In genomic region chr18:69230204-69230603, GRCh38 we compare ENCODE assay signal across 27 cellular contexts.
"Had no signal": no experiment of that assay in that cellular context is flagged by ENCODE, and none has a peak within 500 bp of the region (broad histone marks: within the 10 kb centered on the region; RNA-seq: fewer than 3 reads in every experiment).

No MANE protein-coding gene starts in this region.

- H3K4me1 ChIP-seq: body of pancreas, breast epithelium, SJCRH30 had no signal

- H3K4me3 ChIP-seq: body of pancreas, breast epithelium, SJCRH30, SK-N-MC had no signal

- DNase-seq: activated CD4-positive, alpha-beta T cell treated with anti-CD3 and anti-CD28 coated beads for 36 hours; activated CD4-positive, alpha-beta T cell treated with anti-CD3 and anti-CD28 coated beads, Interleukin-2, amount 10 ng/mL, durations not matched to agents 7 days and 5 days; activated CD4-positive, alpha-beta T cell treated with anti-CD3 and anti-CD28 coated beads, Interleukin-2, amount 50 U/mL, for 48 hours; activated CD8-positive, alpha-beta T cell treated with anti-CD3 and anti-CD28 coated beads, Interleukin-2, amount 10 ng/mL, durations not matched to agents 7 days and 5 days; activated gamma-delta T cell; activated naive CD4-positive, alpha-beta T cell treated with Interleukin-2 at 50 U/mL for 16 hours; activated naive CD8-positive, alpha-beta T cell treated with anti-CD3 and anti-CD28 coated beads, Interleukin-2, amount 10 ng/mL, durations not matched to agents 7 days and 5 days; activated T-cell treated with anti-CD3 and anti-CD28 coated beads, Interleukin-2, amount 50 U/mL, for 24 hours; amygdala; body of pancreas; NCI-H1092 treated with DMSO at 0.1 percent for 48 hours; NCI-H1417; NCI-H1694; NCI-H1930; NCI-H2081 treated with DMSO at 0.1 percent for 48 hours; NCI-H345; NCI-H524 treated with DMSO at 0.1 percent for 48 hours; SHP77; SJCRH30 had no signal

- H3K36me3 ChIP-seq: breast epithelium, SJCRH30 had no signal

- H3K9me3 Mint-ChIP-seq: activated CD4-positive, alpha-beta T cell treated with anti-CD3 and anti-CD28 coated beads, Interleukin-2, amount 10 ng/mL, durations not matched to agents 7 days and 5 days; activated naive CD4-positive, alpha-beta T cell treated with anti-CD3 and anti-CD28 coated beads, Interleukin-2, amount 50 U/mL, for 24 hours; activated naive CD8-positive, alpha-beta T cell treated with anti-CD3 and anti-CD28 coated beads, Interleukin-2, amount 10 ng/mL, durations not matched to agents 7 days and 5 days; activated T-cell treated with anti-CD3 and anti-CD28 coated beads, Interleukin-2, amount 50 U/mL, for 24 hours; activated T-helper 2 cell treated with anti-CD3 and anti-CD28 coated beads, Interferon-gamma antibody, Interleukin-2, Interleukin-4, amounts not matched to agents 10 μg/mL and 5 μg/mL and 100 μg/mL, durations not matched to agents 14 hours and 24 hours and 36 hours; T-helper 2 cell treated with Interferon-gamma antibody and Interleukin-4, amounts not matched to agents 5 μg/mL and 100 μg/mL, for 36 hours had no signal

- H3K4me3 Mint-ChIP-seq: activated CD4-positive, alpha-beta T cell treated with anti-CD3 and anti-CD28 coated beads for 36 hours; activated CD4-positive, alpha-beta T cell treated with anti-CD3 and anti-CD28 coated beads, Interleukin-2, amount 10 ng/mL, durations not matched to agents 7 days and 5 days; activated CD8-positive, alpha-beta T cell treated with anti-CD3 and anti-CD28 coated beads, Interleukin-2, amount 10 ng/mL, durations not matched to agents 7 days and 5 days; activated naive CD4-positive, alpha-beta T cell treated with anti-CD3 and anti-CD28 coated beads, Interleukin-2, amount 50 U/mL, for 24 hours; activated naive CD8-positive, alpha-beta T cell treated with anti-CD3 and anti-CD28 coated beads, Interleukin-2, amount 10 ng/mL, durations not matched to agents 7 days and 5 days; activated T-cell treated with anti-CD3 and anti-CD28 coated beads, Interleukin-2, amount 50 U/mL, for 24 hours; T-helper 2 cell treated with Interferon-gamma antibody and Interleukin-4, amounts not matched to agents 5 μg/mL and 100 μg/mL, for 36 hours had no signal

- ATAC-seq: activated CD4-positive, alpha-beta T cell treated with anti-CD3 and anti-CD28 coated beads for 36 hours; activated CD4-positive, CD25-positive, alpha-beta regulatory T cell treated with anti-CD3 and anti-CD28 coated beads, Interleukin-2, amount 50 U/mL, for 24 hours; activated CD8-positive, alpha-beta T cell treated with anti-CD3 and anti-CD28 coated beads, Interleukin-2, amount 10 ng/mL, durations not matched to agents 7 days and 5 days; body of pancreas; Panc1 had no signal

- H3K36me3 Mint-ChIP-seq: activated naive CD4-positive, alpha-beta T cell treated with anti-CD3 and anti-CD28 coated beads, Interleukin-2, amount 50 U/mL, for 24 hours; activated naive CD8-positive, alpha-beta T cell treated with anti-CD3 and anti-CD28 coated beads, Interleukin-2, amount 10 ng/mL, durations not matched to agents 7 days and 5 days had no signal

- H3K4me1 Mint-ChIP-seq: activated CD4-positive, alpha-beta T cell treated with anti-CD3 and anti-CD28 coated beads for 36 hours; activated CD4-positive, alpha-beta T cell treated with anti-CD3 and anti-CD28 coated beads, Interleukin-2, amount 10 ng/mL, durations not matched to agents 7 days and 5 days; activated naive CD4-positive, alpha-beta T cell treated with anti-CD3 and anti-CD28 coated beads, Interleukin-2, amount 50 U/mL, for 24 hours; activated naive CD8-positive, alpha-beta T cell treated with anti-CD3 and anti-CD28 coated beads, Interleukin-2, amount 10 ng/mL, durations not matched to agents 7 days and 5 days had no signal

- H3K27ac Mint-ChIP-seq: activated CD4-positive, alpha-beta T cell treated with anti-CD3 and anti-CD28 coated beads for 36 hours; activated CD4-positive, alpha-beta T cell treated with anti-CD3 and anti-CD28 coated beads, Interleukin-2, amount 10 ng/mL, durations not matched to agents 7 days and 5 days; activated CD8-positive, alpha-beta T cell treated with anti-CD3 and anti-CD28 coated beads, Interleukin-2, amount 10 ng/mL, durations not matched to agents 7 days and 5 days; activated naive CD4-positive, alpha-beta T cell treated with anti-CD3 and anti-CD28 coated beads, Interleukin-2, amount 50 U/mL, for 24 hours; activated naive CD8-positive, alpha-beta T cell treated with anti-CD3 and anti-CD28 coated beads, Interleukin-2, amount 10 ng/mL, durations not matched to agents 7 days and 5 days; activated T-cell treated with anti-CD3 and anti-CD28 coated beads, Interleukin-2, amount 50 U/mL, for 24 hours; activated T-helper 2 cell treated with anti-CD3 and anti-CD28 coated beads, Interferon-gamma antibody, Interleukin-2, Interleukin-4, amounts not matched to agents 10 μg/mL and 5 μg/mL and 100 μg/mL, durations not matched to agents 14 hours and 24 hours and 36 hours; T-helper 2 cell treated with Interferon-gamma antibody and Interleukin-4, amounts not matched to agents 5 μg/mL and 100 μg/mL, for 36 hours had no signal

- H3K27me3 ChIP-seq: body of pancreas, breast epithelium, SJCRH30 had no signal

- H3K27me3 Mint-ChIP-seq: activated CD4-positive, alpha-beta T cell treated with anti-CD3 and anti-CD28 coated beads for 36 hours; activated CD4-positive, alpha-beta T cell treated with anti-CD3 and anti-CD28 coated beads, Interleukin-2, amount 10 ng/mL, durations not matched to agents 7 days and 5 days; activated naive CD4-positive, alpha-beta T cell treated with anti-CD3 and anti-CD28 coated beads, Interleukin-2, amount 50 U/mL, for 24 hours; activated naive CD8-positive, alpha-beta T cell treated with anti-CD3 and anti-CD28 coated beads, Interleukin-2, amount 10 ng/mL, durations not matched to agents 7 days and 5 days; activated T-cell treated with anti-CD3 and anti-CD28 coated beads, Interleukin-2, amount 50 U/mL, for 24 hours had no signal

- H3K27ac ChIP-seq: body of pancreas, breast epithelium, KMS-11, SJCRH30, SK-N-MC had no signal

- H3K4me2 ChIP-seq: KMS-11 had no signal
